In genomic region chr3:76765526-76765925, GRCh38 we compare ENCODE assay signal across 18 cellular contexts.
"Had no signal": no experiment of that assay in that cellular context is flagged by ENCODE, and none has a peak within 500 bp of the region (broad histone marks: within the 10 kb centered on the region; RNA-seq: fewer than 3 reads in every experiment).

No MANE protein-coding gene starts in this region.

- H3K4me1 Mint-ChIP-seq: neural crest cell had no signal

- H3K27me3 Mint-ChIP-seq: stimulated activated naive CD8-positive, alpha-beta T cell treated with anti-CD3 and anti-CD28 coated beads, Interleukin-15, Interleukin-2, amounts not matched to agents 100 ng/mL and 50 ng/mL, for 24 hours had no signal

- FAIRE-seq: endometrium had no signal

- H3K4me3 ChIP-seq: esophagus squamous epithelium, left ventricle myocardium inferior, ovary had no signal

- H3K27me3 ChIP-seq: esophagus squamous epithelium, ovary had no signal

- H3K27ac ChIP-seq: esophagus squamous epithelium, left ventricle myocardium inferior, ovary, WERI-Rb-1 had no signal

- H3K27ac Mint-ChIP-seq: activated CD8-positive, alpha-beta T cell treated with anti-CD3 and anti-CD28 coated beads, Interleukin-2, amount 10 ng/mL, durations not matched to agents 7 days and 5 days; activated T-helper 1 cell treated with anti-CD3 and anti-CD28 coated beads, Interleukin-12 subunit alpha, Interleukin-12 subunit beta, Interleukin-2, Interleukin-4 antibody, amounts not matched to agents 30 ng/mL and 10 ng/mL and 1 ng/mL, durations not matched to agents 14 hours and 24 hours and 36 hours; stimulated activated naive CD8-positive, alpha-beta T cell treated with anti-CD3 and anti-CD28 coated beads, Interleukin-15, Interleukin-2, amounts not matched to agents 100 ng/mL and 50 ng/mL, for 24 hours had no signal

- H3K4me1 ChIP-seq: esophagus squamous epithelium, left ventricle myocardium inferior had no signal

- ATAC-seq: activated CD8-positive, alpha-beta T cell treated with anti-CD3 and anti-CD28 coated beads, Interleukin-2, amount 10 ng/mL, durations not matched to agents 7 days and 5 days had no signal

- H3K36me3 ChIP-seq: esophagus squamous epithelium, left ventricle myocardium inferior, ovary, WERI-Rb-1 had no signal

- H3K9me3 Mint-ChIP-seq: neural crest cell had no signal

- H3K9me3 ChIP-seq: esophagus squamous epithelium, left ventricle myocardium inferior, ovary had no signal

- H3K4me3 Mint-ChIP-seq: activated CD8-positive, alpha-beta T cell treated with anti-CD3 and anti-CD28 coated beads, Interleukin-2, amount 10 ng/mL, durations not matched to agents 7 days and 5 days; activated T-helper 1 cell treated with anti-CD3 and anti-CD28 coated beads, Interleukin-12 subunit alpha, Interleukin-12 subunit beta, Interleukin-2, Interleukin-4 antibody, amounts not matched to agents 30 ng/mL and 10 ng/mL and 1 ng/mL, durations not matched to agents 14 hours and 24 hours and 36 hours; neural crest cell; stimulated activated naive CD8-positive, alpha-beta T cell treated with anti-CD3 and anti-CD28 coated beads, Interleukin-15, Interleukin-2, amounts not matched to agents 100 ng/mL and 50 ng/mL, for 24 hours had no signal

- DNase-seq: activated CD4-positive, alpha-beta T cell treated with anti-CD3 and anti-CD28 coated beads for 4 hours; activated CD8-positive, alpha-beta memory T cell treated with anti-CD3 and anti-CD28 coated beads, Interleukin-2, amount 50 U/mL, for 48 hours; activated CD8-positive, alpha-beta T cell treated with anti-CD3 and anti-CD28 coated beads, Interleukin-2, amount 10 ng/mL, durations not matched to agents 7 days and 5 days; activated naive CD4-positive, alpha-beta T cell; aorta; esophagus squamous epithelium; foreskin fibroblast; glutamatergic neuron; left ventricle myocardium inferior; mesendoderm; ovary; stimulated activated CD4-positive, alpha-beta T cell treated with anti-CD3 and anti-CD28 coated beads, Interleukin-4, amount 100 ng/mL, for 1 hour; stimulated activated CD8-positive, alpha-beta memory T cell treated with anti-CD3 and anti-CD28 coated beads, Interleukin-4, amount 100 ng/mL, for 48 hours; WERI-Rb-1 had no signal
